In the genomic region with DNA sequence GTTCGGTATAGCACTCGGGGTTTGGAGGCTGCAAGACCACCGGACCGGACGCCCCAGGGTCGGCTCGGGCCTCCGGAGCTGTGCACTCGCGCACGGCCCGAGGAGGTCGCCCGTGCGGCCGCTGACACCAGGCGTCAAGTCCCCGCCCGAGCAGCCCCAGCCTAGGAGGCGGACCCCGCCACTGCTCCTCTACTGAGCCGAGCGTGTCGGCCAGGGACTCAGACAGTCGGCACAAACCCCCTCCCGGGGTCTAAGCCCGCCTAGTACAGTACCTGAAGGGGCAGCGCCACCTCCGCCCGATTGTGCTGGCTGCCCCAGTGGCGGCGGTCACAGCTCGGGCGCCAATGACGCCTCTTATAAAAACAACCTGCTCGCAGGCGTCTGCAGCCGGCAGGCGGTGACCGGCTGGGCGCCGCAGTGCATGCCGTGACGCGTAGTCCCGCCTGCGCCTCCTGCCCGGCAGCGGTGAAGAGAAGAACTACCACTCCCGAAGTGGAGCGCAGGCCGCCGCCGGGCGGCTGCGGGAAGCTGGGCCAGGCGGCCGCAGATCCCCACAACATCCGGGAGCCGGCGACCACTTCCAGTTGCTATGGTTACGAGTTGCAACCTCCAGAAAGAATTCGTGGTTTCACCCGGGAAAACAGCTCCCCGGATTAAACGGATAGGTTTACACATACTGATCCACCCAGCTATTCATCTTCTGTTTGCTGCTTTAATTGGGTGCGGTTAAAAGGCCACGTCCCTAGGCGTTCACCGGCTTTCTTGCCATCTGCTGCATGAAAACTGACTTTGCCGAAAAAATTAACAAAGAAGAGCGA, we compare ENCODE assay signal across 8 cellular contexts. TPM values are rescaled to one million over a fixed set of nuclear protein-coding genes. Genes with fewer than 3 reads are reported as not detected.
DNase-seq lines count a peak whose midpoint lies in the region; ATAC-seq, FAIRE-seq and TF ChIP-seq lines count a peak whose summit lies in the region.

A gene with protein sequence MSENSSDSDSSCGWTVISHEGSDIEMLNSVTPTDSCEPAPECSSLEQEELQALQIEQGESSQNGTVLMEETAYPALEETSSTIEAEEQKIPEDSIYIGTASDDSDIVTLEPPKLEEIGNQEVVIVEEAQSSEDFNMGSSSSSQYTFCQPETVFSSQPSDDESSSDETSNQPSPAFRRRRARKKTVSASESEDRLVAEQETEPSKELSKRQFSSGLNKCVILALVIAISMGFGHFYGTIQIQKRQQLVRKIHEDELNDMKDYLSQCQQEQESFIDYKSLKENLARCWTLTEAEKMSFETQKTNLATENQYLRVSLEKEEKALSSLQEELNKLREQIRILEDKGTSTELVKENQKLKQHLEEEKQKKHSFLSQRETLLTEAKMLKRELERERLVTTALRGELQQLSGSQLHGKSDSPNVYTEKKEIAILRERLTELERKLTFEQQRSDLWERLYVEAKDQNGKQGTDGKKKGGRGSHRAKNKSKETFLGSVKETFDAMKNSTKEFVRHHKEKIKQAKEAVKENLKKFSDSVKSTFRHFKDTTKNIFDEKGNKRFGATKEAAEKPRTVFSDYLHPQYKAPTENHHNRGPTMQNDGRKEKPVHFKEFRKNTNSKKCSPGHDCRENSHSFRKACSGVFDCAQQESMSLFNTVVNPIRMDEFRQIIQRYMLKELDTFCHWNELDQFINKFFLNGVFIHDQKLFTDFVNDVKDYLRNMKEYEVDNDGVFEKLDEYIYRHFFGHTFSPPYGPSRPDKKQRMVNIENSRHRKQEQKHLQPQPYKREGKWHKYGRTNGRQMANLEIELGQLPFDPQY (minus strand): TSS at position 411 of the 818 bp plus-strand sequence. CDS start 18,935 bp downstream, outside the sequence.
A gene with protein sequence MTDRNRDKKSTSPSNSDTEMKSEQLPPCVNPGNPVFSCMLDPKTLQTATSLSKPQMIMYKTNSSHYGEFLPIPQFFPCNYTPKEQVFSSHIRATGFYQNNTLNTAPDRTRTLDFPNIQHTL (plus strand): TSS at position 547 of the 818 bp plus-strand sequence. CDS start 274 bp downstream, outside the sequence.

- no peak within 1 kb of the TSS for H3K56ac ChIP-seq in H1 (replicated peaks; ENCODE audit: insufficient read length, low read depth, low read length)

- H3K4me2 ChIP-seq in H1 (ENCODE audit: insufficient read depth in 1 of 2, low read depth in 2 of 2, low read length in 2 of 2): peak within 1 kb of the TSS; percentile 90 to 93
- peak within 1 kb of the TSS; percentile 76 for H3K4me2 ChIP-seq in mesenchymal stem cell (ENCODE audit: low read length, poor library complexity, severe bottlenecking)

- peak; percentile 44 to 74 (median 61) for TF ChIP-seq CTCF in H1 (IDR thresholded peaks at IDR 0.05; ENCODE audit: control extremely low read depth in 1 of 3, insufficient read depth in 1 of 3, low read depth in 1 of 3, low read length in 3 of 3)

- H3K4ac ChIP-seq in H1 (replicated peaks; ENCODE audit: insufficient read length, low read depth, low read length): no peak within 1 kb of the TSS
- no peak within 1 kb of the TSS for H3K4ac ChIP-seq in mesenchymal stem cell (ENCODE audit: low read depth in 1 of 2, low read length in 2 of 2)

- no peak within 1 kb of the TSS for H4K91ac ChIP-seq in H1 (replicated peaks; ENCODE audit: insufficient read length, low read length)
- H4K91ac ChIP-seq in mesenchymal stem cell (ENCODE audit: low read length): peak within 1 kb of the TSS; percentile 78

- H3K27me3 ChIP-seq in H1 (replicated peaks in 1 of 4; ENCODE audit: control insufficient read depth in 3 of 4, extremely low read depth in 1 of 4, insufficient read depth in 3 of 4, low read length in 3 of 4) (no peaks in the 10 kb centered on the region), mesenchymal stem cell (ENCODE audit: control insufficient read depth in 1 of 2, insufficient read depth in 1 of 2, low read length in 2 of 2) (no peaks in the 10 kb centered on the region)

- CTCF ChIA-PET in H1 (lab: Charles Lee; ENCODE audit: partially characterized antibody): interaction anchor here (0.5 to 2.3 kb wide), 26 partner anchors 9 to 1249 kb away, joined by 3 to 24 read pairs (median 3); a partner anchor contains a TSS

- WGBS in H1 (ENCODE audit: extremely low coverage in 1 of 2, insufficient coverage in 1 of 2, insufficient read length in 1 of 2, insufficient replicate concordance in 2 of 2, low coverage in 1 of 2, low lambda C conversion rate in 2 of 2, missing lambda C conversion rate in 1 of 2), 2 experiments: 3% methylated on average over 52 of the region's 72 CpGs; no CpG with 5 or more reads in 1 of the 2 experiments
- under 1% methylated on average over 71 of the region's 72 CpGs for WGBS in mesenchymal stem cell

- H3K79me1 ChIP-seq in H1 (ENCODE audit: low read depth, low read length): no peaks in the 10 kb centered on the region
- peaks cover 8% of the 10 kb centered on the region for H3K79me1 ChIP-seq in mesenchymal stem cell (replicated peaks; ENCODE audit: low read length, poor library complexity, severe bottlenecking)

- POLR2A ChIA-PET in H1 (lab: Charles Lee; ENCODE audit: partially characterized antibody): interaction anchor here (0.6 to 1.8 kb wide), 5 partner anchors 12 to 212 kb away, joined by 3 to 9 read pairs (median 4); a partner anchor contains a TSS

- 0 out of 2 replicates have a peak within 1 kb of the TSS, but pooled peaks have one; percentile 53 for H2BK12ac ChIP-seq in H1 (ENCODE audit: low read depth, low read length)
- peak within 1 kb of the TSS; percentile 27 to 38 for H2BK12ac ChIP-seq in mesenchymal stem cell (ENCODE audit: low read length in 2 of 2)

- peak in 1 of 2 experiments; percentile 64; a peak in 2 of 3 replicates for TF ChIP-seq POLR2A in H1 (IDR thresholded peaks at IDR 0.05; ENCODE audit: control extremely low read depth in 1 of 2, low read depth in 2 of 2, low read length in 2 of 2)

- H4K5ac ChIP-seq in H1 (ENCODE audit: insufficient read length, low read depth, low read length): no peak within 1 kb of the TSS

- DNase-seq in COLO829 (ENCODE audit: low spot score): peak; percentile 70
- peak; percentile 85 for DNase-seq in HS-27A (ENCODE audit: low read depth)
- peak; percentile 22 for DNase-seq in NK-92 (lab: John Stamatoyannopoulos, UW; ENCODE audit: unreplicated experiment)
- peak; percentile 65 to 79 (median 71) for DNase-seq in activated CD8-positive, alpha-beta memory T cell treated with anti-CD3 and anti-CD28 coated beads for 48 hours (ENCODE audit: low read depth in 2 of 3, low spot score in 2 of 3)
- peak; percentile 92 to 93 for DNase-seq in H1 (ENCODE audit: low read depth in 1 of 2, low spot score in 2 of 2)
- peak; percentile 97 for DNase-seq in mesenchymal stem cell
- DNase-seq in stimulated activated CD8-positive, alpha-beta memory T cell treated with anti-CD3 and anti-CD28 coated beads, Interleukin-12 subunit alpha, Interleukin-12 subunit beta, amount 100 ng/mL, for 4 hours (ENCODE audit: low read depth): peak; percentile 79

- no peaks in the 10 kb centered on the region for H3K79me2 ChIP-seq in H1 (ENCODE audit: control insufficient read depth in 1 of 2, insufficient read depth in 2 of 2, low read length in 2 of 2)

- H3K14ac ChIP-seq in H1 (ENCODE audit: insufficient read length) (no peak within 1 kb of the TSS), mesenchymal stem cell (ENCODE audit: low read length in 2 of 2) (peak within 1 kb of the TSS in 1 of 2 experiments; percentile 37)

- H3K36me3 ChIP-seq in H1 (ENCODE audit: control insufficient read depth in 2 of 4, insufficient read depth in 4 of 4, low read length in 3 of 4) (no peaks in the 10 kb centered on the region), mesenchymal stem cell (ENCODE audit: control insufficient read depth in 1 of 2, insufficient read depth in 2 of 2, low read depth in 1 of 2, low read length in 2 of 2) (peaks cover 0 to 2% of the 10 kb centered on the region in 2 experiments)

- H2BK5ac ChIP-seq in H1 (ENCODE audit: low read depth, low read length) (peak within 1 kb of the TSS; percentile 40; the same call in 1 of the 2 replicates), mesenchymal stem cell (ENCODE audit: low read depth, low read length, poor library complexity, severe bottlenecking) (peak within 1 kb of the TSS; percentile 77)

- H3K27ac ChIP-seq in H1 (ENCODE audit: low read depth, low read length): peak within 1 kb of the TSS; percentile 35; the same call in 1 of the 2 replicates
- H3K27ac ChIP-seq in mesenchymal stem cell (ENCODE audit: low read length, poor library complexity, severe bottlenecking): peak within 1 kb of the TSS; percentile 64

- ATAC-seq in GM19467 (IDR thresholded peaks at IDR 0.05; ENCODE audit: unreplicated experiment): peak; percentile 93

- 0 out of 3 replicates have a peak, but pooled peaks of 1 of the 2 experiments have one; percentile 5 for TF ChIP-seq EP300 in H1 (IDR thresholded peaks at IDR 0.05; ENCODE audit: borderline replicate concordance in 1 of 2, low read depth in 2 of 2, low read length in 2 of 2)

- H3K4me1 ChIP-seq in H1 (replicated peaks in 1 of 4; ENCODE audit: control insufficient read depth in 3 of 4, insufficient read depth in 4 of 4, low read length in 3 of 4) (no peaks in the 10 kb centered on the region; a peak in 1 of 7 replicates), mesenchymal stem cell (ENCODE audit: control insufficient read depth, insufficient read depth, low read depth, low read length) (peaks cover 2% of the 10 kb centered on the region)

- H4K20me1 ChIP-seq in H1 (replicated peaks in 1 of 2; ENCODE audit: control insufficient read depth in 1 of 2, insufficient read depth in 2 of 2, low read length in 2 of 2): no peaks in the 10 kb centered on the region

- TF ChIP-seq RAD21 in H1 (IDR thresholded peaks at IDR 0.05 in 1 of 2, conservative IDR thresholded peaks at IDR 0.05 in 1 of 2; ENCODE audit: low read depth in 2 of 2, low read length in 2 of 2): peak; percentile 12 to 24; a peak in 3 of 4 replicates

- peak within 1 kb of the TSS; percentile 92 for H2AFZ ChIP-seq in H1 (ENCODE audit: low read length)
- H2AFZ ChIP-seq in mesenchymal stem cell (ENCODE audit: low read depth, low read length): peak within 1 kb of the TSS; percentile 98

- peaks cover 11% of the 10 kb centered on the region; the same call in 1 of the 2 replicates for H3K23me2 ChIP-seq in H1 (ENCODE audit: low read depth, low read length)

- H3K4me3 ChIP-seq in H1 (ENCODE audit: extremely low read depth in 1 of 4, insufficient read depth in 2 of 4, low read depth in 3 of 4, low read length in 4 of 4): peak within 1 kb of the TSS; percentile 62 to 84 (median 77)
- peak within 1 kb of the TSS; percentile 85 to 98 for H3K4me3 ChIP-seq in mesenchymal stem cell (ENCODE audit: insufficient read depth in 1 of 2, low read depth in 1 of 2, low read length in 2 of 2)

- H2BK20ac ChIP-seq in H1 (ENCODE audit: low read length): no peak within 1 kb of the TSS

- FAIRE-seq in H1 (lab: Jason Lieb, UNC): no peak

- peak within 1 kb of the TSS; percentile 60 for H3K18ac ChIP-seq in H1 (ENCODE audit: extremely low read depth, low read length)
- peak within 1 kb of the TSS; percentile 80 to 87 for H3K18ac ChIP-seq in mesenchymal stem cell (ENCODE audit: low read depth in 1 of 2, low read length in 2 of 2)

- H2AK5ac ChIP-seq in H1 (ENCODE audit: low read depth, low read length): no peak within 1 kb of the TSS
- H2AK5ac ChIP-seq in mesenchymal stem cell (ENCODE audit: low read length, severe bottlenecking): no peak within 1 kb of the TSS

- H3K9me3 ChIP-seq in H1 (ENCODE audit: insufficient read depth in 2 of 2, low read depth in 1 of 2, low read length in 1 of 2) (no peaks in the 10 kb centered on the region), mesenchymal stem cell (ENCODE audit: control insufficient read depth, low read length) (no peaks in the 10 kb centered on the region)

- H2BK15ac ChIP-seq in H1 (ENCODE audit: low read length) (no peak within 1 kb of the TSS), mesenchymal stem cell (ENCODE audit: low read depth, poor library complexity, severe bottlenecking) (peak within 1 kb of the TSS; percentile 60)

- H4K8ac ChIP-seq in H1 (ENCODE audit: extremely low read depth, insufficient read depth, low read length) (0 out of 2 replicates have a peak within 1 kb of the TSS, but pooled peaks have one; percentile 22), mesenchymal stem cell (ENCODE audit: low read length) (peak within 1 kb of the TSS; percentile 84)

- peak within 1 kb of the TSS; percentile 20 to 64 (median 57) for H3K9ac ChIP-seq in H1 (replicated peaks in 1 of 4; ENCODE audit: extremely low read depth in 1 of 4, low read depth in 3 of 4, low read length in 3 of 4)
- peak within 1 kb of the TSS; percentile 96 for H3K9ac ChIP-seq in mesenchymal stem cell (ENCODE audit: low read length)

- H3K23ac ChIP-seq in H1 (ENCODE audit: insufficient read length): no peak within 1 kb of the TSS
- no peak within 1 kb of the TSS for H3K23ac ChIP-seq in mesenchymal stem cell (ENCODE audit: low read length in 2 of 2)

- H2BK120ac ChIP-seq in H1 (replicated peaks; ENCODE audit: low read depth, low read length): peak within 1 kb of the TSS; percentile 54
- peak within 1 kb of the TSS; percentile 73 for H2BK120ac ChIP-seq in mesenchymal stem cell (ENCODE audit: low read depth, low read length)

RNA-seq across cellular contexts. Expression of the first gene that starts in this region (rescaled TPM):
- 13.2 and 13.4 TPM in 2 replicates for total RNA-seq in H1 (2021; fragmentation: NEBNext Ultra II Directional; extraction: Animal tissue kit (Norgen Biotek cat#: 25700))
- polyA plus RNA-seq in H1 (2011; rRNA removed): 1.8 and 2.3 TPM in 2 replicates
- 4.2 TPM for polyA plus RNA-seq in H1 (2011; cell fraction: cytosol; rRNA removed)
- 2.5 TPM for polyA plus RNA-seq in H1 (2011; cell fraction: nucleus; rRNA removed)
- 5.8 to 8.6 TPM (median 6.7 TPM) in 4 replicates for polyA plus RNA-seq in H1 (2012, experiment 1 of 2)
- 0.30 TPM for polyA plus RNA-seq in H1 (2012, experiment 2 of 2)
- 21.9 TPM for polyA plus RNA-seq in H1 (2013, experiment 1 of 2)
- polyA plus RNA-seq in H1 (2013, experiment 2 of 2): 24.8 TPM
- 6.1 and 18.5 TPM in 2 replicates for polyA minus RNA-seq in H1 (2011; rRNA and poly(A)+ RNA removed)
- 8.8 TPM for polyA minus RNA-seq in H1 (2011; cell fraction: cytosol; rRNA and poly(A)+ RNA removed)
- 8.3 TPM for polyA minus RNA-seq in H1 (2011; cell fraction: nucleus; rRNA and poly(A)+ RNA removed)
- 131 TPM for polyA plus RNA-seq in mesenchymal stem cell (2013, experiment 1 of 2)
- 137 TPM for polyA plus RNA-seq in mesenchymal stem cell (2013, experiment 2 of 2)

RNA-seq across cellular contexts. Expression of the second gene that starts in this region (rescaled TPM):
- total RNA-seq in H1 (2021; fragmentation: NEBNext Ultra II Directional; extraction: Animal tissue kit (Norgen Biotek cat#: 25700)): 1.4 and 2.7 TPM in 2 replicates
- polyA plus RNA-seq in H1 (2011; rRNA removed): 1.1 and 1.9 TPM in 2 replicates
- polyA plus RNA-seq in H1 (2011; cell fraction: cytosol; rRNA removed): 1.8 TPM
- not detected for polyA plus RNA-seq in H1 (2011; cell fraction: nucleus; rRNA removed)
- 0.76 to 1.3 TPM (median 1.1 TPM) in 4 replicates for polyA plus RNA-seq in H1 (2012, experiment 1 of 2)
- 2.2 TPM for polyA plus RNA-seq in H1 (2012, experiment 2 of 2)
- 4.7 TPM for polyA plus RNA-seq in H1 (2013, experiment 1 of 2)
- 3.9 TPM for polyA plus RNA-seq in H1 (2013, experiment 2 of 2)
- not detected in 2 replicates for polyA minus RNA-seq in H1 (2011; rRNA and poly(A)+ RNA removed)
- not detected for polyA minus RNA-seq in H1 (2011; cell fraction: cytosol; rRNA and poly(A)+ RNA removed)
- not detected for polyA minus RNA-seq in H1 (2011; cell fraction: nucleus; rRNA and poly(A)+ RNA removed)
- polyA plus RNA-seq in mesenchymal stem cell (2013, experiment 1 of 2): 16.7 TPM
- 15.2 TPM for polyA plus RNA-seq in mesenchymal stem cell (2013, experiment 2 of 2)

Comparison
In these comparisons a context has a peak if more than half of its experiments do, and no peak if none do; other contexts are left out.
1. Peak in every context shown above with its lines: DNase-seq, ATAC-seq, H3K4me3 ChIP-seq and H3K27ac ChIP-seq.
2. DNase-seq: peak in every context shown above with its lines; median percentile 97 in mesenchymal stem cell; 92 in H1; 85 in HS-27A; 79 in stimulated activated CD8-positive, alpha-beta memory T cell treated with anti-CD3 and anti-CD28 coated beads, Interleukin-12 subunit alpha, Interleukin-12 subunit beta, amount 100 ng/mL, for 4 hours; 71 in activated CD8-positive, alpha-beta memory T cell treated with anti-CD3 and anti-CD28 coated beads for 48 hours; 70 in COLO829; 22 in NK-92.